Comparison of ENCODE assay signal across 22 cellular contexts in the genomic region with DNA sequence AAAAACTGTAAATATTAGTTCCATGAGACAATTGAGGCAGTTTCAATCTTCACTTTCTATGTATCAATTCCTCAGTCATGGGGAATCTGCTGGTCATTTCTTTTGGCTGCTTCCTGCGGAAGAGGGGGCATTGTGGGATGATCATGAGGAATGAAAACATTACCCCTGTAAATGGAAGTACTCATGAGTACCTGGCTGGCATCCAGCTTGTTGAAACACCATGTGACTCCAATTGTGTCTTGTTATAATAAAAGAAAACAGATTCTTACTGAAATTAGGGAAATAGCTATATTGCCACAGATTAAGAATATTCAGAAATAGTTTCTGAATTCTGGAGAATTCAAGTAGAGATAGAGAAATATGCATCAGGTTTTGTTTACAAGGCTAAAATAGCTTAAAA. TPM values are rescaled to one million over a fixed set of nuclear protein-coding genes. Genes with fewer than 3 reads are reported as not detected.
DNase-seq lines count a peak whose midpoint lies in the region; ATAC-seq and TF ChIP-seq lines count a peak whose summit lies in the region.
"Had no signal": no experiment of that assay in that cellular context is flagged by ENCODE, and none has a peak within 500 bp of the region (broad histone marks: within the 10 kb centered on the region; RNA-seq: fewer than 3 reads in every experiment).

No MANE protein-coding gene starts in this region.

- peaks cover 39% of the 10 kb centered on the region for H3K4me1 Mint-ChIP-seq in CD14-positive monocyte
- peaks cover 36% of the 10 kb centered on the region for H3K4me1 Mint-ChIP-seq in dendritic cell treated with granulocyte-macrophage colony-stimulating factor and Interleukin-4, amounts not matched to agents 40 ng/mL and 50 ng/mL, for 4 days (ENCODE audit: low read depth)
- H3K4me1 Mint-ChIP-seq in Caco-2 (ENCODE audit: low read depth, unreplicated experiment): no peaks in the 10 kb centered on the region
- H3K4me1 Mint-ChIP-seq: CD8-positive, alpha-beta memory T cell; central memory CD8-positive, alpha-beta T cell had no signal

- CTCF ChIA-PET in Caco-2 (lab: Charles Lee): no interaction called here

- DNase-seq in CD14-positive monocyte (ENCODE audit: low spot score): no peak
- peak; percentile 16 for DNase-seq in NCI-H2029 (lab: John Stamatoyannopoulos, UW)
- peak; percentile 37 for DNase-seq in kidney tubule cell (ENCODE audit: low spot score)
- no peak for DNase-seq in ACHN
- no peak for DNase-seq in stimulated activated naive CD4-positive, alpha-beta T cell (lab: John Stamatoyannopoulos, UW)
- no peak for DNase-seq in Caco-2
- DNase-seq: activated naive CD4-positive, alpha-beta T cell; activated T-cell treated with anti-CD3 and anti-CD28 coated beads for 4 hours; CD8-positive, alpha-beta memory T cell; effector memory CD4-positive, alpha-beta T cell; GOT3; left ventricle myocardium inferior; NCI-H1930; NCI-H526 treated with DMSO at 0.1 percent for 48 hours; right cardiac atrium; stimulated activated naive CD8-positive, alpha-beta T cell treated with anti-CD3 and anti-CD28 coated beads, Interleukin-15, Interleukin-2, amounts not matched to agents 100 U/mL and 50 U/mL, for 24 hours; upper lobe of left lung had no signal

- peaks cover 0 to 5% (median 0%) of the 10 kb centered on the region in 3 donors for H3K27me3 Mint-ChIP-seq in CD14-positive monocyte (ENCODE audit: low read depth in 3 of 3)
- H3K27me3 Mint-ChIP-seq in dendritic cell treated with granulocyte-macrophage colony-stimulating factor and Interleukin-4, amounts not matched to agents 40 ng/mL and 50 ng/mL, for 4 days: peaks cover 2% of the 10 kb centered on the region
- H3K27me3 Mint-ChIP-seq in Caco-2 (ENCODE audit: insufficient read depth, unreplicated experiment): no peaks in the 10 kb centered on the region
- H3K27me3 Mint-ChIP-seq: CD8-positive, alpha-beta memory T cell; central memory CD8-positive, alpha-beta T cell had no signal

- no peaks in the 10 kb centered on the region for H3K4me1 ChIP-seq in Caco-2
- H3K4me1 ChIP-seq: left ventricle myocardium inferior had no signal

- in situ Hi-C loops in ACHN (cut with HindIII; ENCODE audit: low pct_ligation_motif_present, low pct_unique_long_range_greater_than_20kb, low sequenced_read_pairs): no loop called here

- no peak overlapping the region for H3K4me3 ChIP-seq in Caco-2 (ENCODE audit: low read depth, low read length)
- H3K4me3 ChIP-seq: left ventricle myocardium inferior, upper lobe of left lung had no signal

- no TSS peak for BruUV-seq in Caco-2 (replicated peaks; lab: Mats Ljungman, UMichigan)

- no peaks in the 10 kb centered on the region for H3K36me3 ChIP-seq in Caco-2 (ENCODE audit: control insufficient read depth, insufficient read depth, low read length)
- H3K36me3 ChIP-seq: left ventricle myocardium inferior, neutrophil, upper lobe of left lung had no signal

- H3K36me3 Mint-ChIP-seq in CD14-positive monocyte (peaks cover 0 to 4% of the 10 kb centered on the region in 2 donors), Caco-2 (ENCODE audit: insufficient read depth, unreplicated experiment) (no peaks in the 10 kb centered on the region)
- peaks cover 6% of the 10 kb centered on the region for H3K36me3 Mint-ChIP-seq in dendritic cell treated with granulocyte-macrophage colony-stimulating factor and Interleukin-4, amounts not matched to agents 40 ng/mL and 50 ng/mL, for 4 days (ENCODE audit: low read depth)
- H3K36me3 Mint-ChIP-seq: CD8-positive, alpha-beta memory T cell had no signal

- POLR2A ChIA-PET in Caco-2 (lab: Charles Lee): no interaction called here

- H3K9me3 ChIP-seq in Caco-2: peaks cover 8% of the 10 kb centered on the region; the same call in 1 of the 2 replicates
- H3K9me3 ChIP-seq: neutrophil, upper lobe of left lung had no signal

- H3K4me3 Mint-ChIP-seq in CD14-positive monocyte: peak overlapping the region in 1 of 2 donors; percentile 9
- no peak overlapping the region for H3K4me3 Mint-ChIP-seq in dendritic cell treated with granulocyte-macrophage colony-stimulating factor and Interleukin-4, amounts not matched to agents 40 ng/mL and 50 ng/mL, for 4 days
- no peak overlapping the region for H3K4me3 Mint-ChIP-seq in Caco-2 (ENCODE audit: unreplicated experiment)
- H3K4me3 Mint-ChIP-seq: CD8-positive, alpha-beta memory T cell; central memory CD8-positive, alpha-beta T cell had no signal

- TF ChIP-seq POLR2A in GM18505 (IDR thresholded peaks at IDR 0.05; ENCODE audit: borderline replicate concordance, extremely low read depth, insufficient read depth, insufficient read length): no peak

- intact Hi-C loops in CD14-positive monocyte (cut with micrococcal nuclease) (no loop called here), Caco-2 (cut with micrococcal nuclease; ENCODE audit: unreplicated experiment) (no loop called here)
- intact Hi-C loops in dendritic cell treated with granulocyte-macrophage colony-stimulating factor and Interleukin-4, amounts not matched to agents 40 ng/mL and 50 ng/mL, for 4 days (cut with micrococcal nuclease): no loop called here

- ATAC-seq in GM18505 (IDR thresholded peaks at IDR 0.05; ENCODE audit: unreplicated experiment): no peak
- ATAC-seq: HepG2; right cardiac atrium; stimulated activated naive CD8-positive, alpha-beta T cell treated with anti-CD3 and anti-CD28 coated beads, Interleukin-15, Interleukin-2, amounts not matched to agents 100 U/mL and 50 U/mL, for 24 hours had no signal

- H3K27ac Mint-ChIP-seq in CD14-positive monocyte (peak overlapping the region; percentile 0 to 74 (median 3)), Caco-2 (ENCODE audit: unreplicated experiment) (no peak overlapping the region)
- H3K27ac Mint-ChIP-seq in dendritic cell treated with granulocyte-macrophage colony-stimulating factor and Interleukin-4, amounts not matched to agents 40 ng/mL and 50 ng/mL, for 4 days: peak overlapping the region; percentile 53
- H3K27ac Mint-ChIP-seq: CD8-positive, alpha-beta memory T cell had no signal

- TF ChIP-seq CTCF in CD14-positive monocyte (IDR thresholded peaks at IDR 0.05): no peak
- no peak for TF ChIP-seq CTCF in Caco-2 (IDR thresholded peaks at IDR 0.05; ENCODE audit: insufficient read depth in 1 of 2, low read depth in 1 of 2, low read length in 1 of 2, severe bottlenecking in 1 of 2, unreplicated experiment in 1 of 2)

- H3K9me3 Mint-ChIP-seq in CD14-positive monocyte (peaks cover 4 to 18% (median 13%) of the 10 kb centered on the region in 7 donors), Caco-2 (ENCODE audit: unreplicated experiment) (peaks cover 12% of the 10 kb centered on the region)
- H3K9me3 Mint-ChIP-seq in dendritic cell treated with granulocyte-macrophage colony-stimulating factor and Interleukin-4, amounts not matched to agents 40 ng/mL and 50 ng/mL, for 4 days: peaks cover 29% of the 10 kb centered on the region

- H3K27me3 ChIP-seq in Caco-2 (replicated peaks; ENCODE audit: control insufficient read depth, insufficient read depth, low read length): no peaks in the 10 kb centered on the region
- H3K27me3 ChIP-seq: neutrophil, upper lobe of left lung had no signal

RNA-seq across cellular contexts. Expression of a gene that starts 41.6 kb away (rescaled TPM):
- not detected for polyA plus RNA-seq in CD14-positive monocyte
- total RNA-seq in Caco-2 (2022): 26.8 and 28.7 TPM in 2 replicates
- total RNA-seq: CD8-positive, alpha-beta memory T cell; left ventricle myocardium inferior; right cardiac atrium had no signal
- polyA plus RNA-seq: CD8-positive, alpha-beta memory T cell; right cardiac atrium had no signal

Comparison
In these comparisons a context has a peak if more than half of its experiments do, and no peak if none do; other contexts are left out.
1. DNase-seq: peak in NCI-H2029 (single experiment) and kidney tubule cell (single experiment); none in CD14-positive monocyte (single experiment), ACHN (single experiment), stimulated activated naive CD4-positive, alpha-beta T cell (0 of 6) and Caco-2 (0 of 2).